In the genomic region with DNA sequence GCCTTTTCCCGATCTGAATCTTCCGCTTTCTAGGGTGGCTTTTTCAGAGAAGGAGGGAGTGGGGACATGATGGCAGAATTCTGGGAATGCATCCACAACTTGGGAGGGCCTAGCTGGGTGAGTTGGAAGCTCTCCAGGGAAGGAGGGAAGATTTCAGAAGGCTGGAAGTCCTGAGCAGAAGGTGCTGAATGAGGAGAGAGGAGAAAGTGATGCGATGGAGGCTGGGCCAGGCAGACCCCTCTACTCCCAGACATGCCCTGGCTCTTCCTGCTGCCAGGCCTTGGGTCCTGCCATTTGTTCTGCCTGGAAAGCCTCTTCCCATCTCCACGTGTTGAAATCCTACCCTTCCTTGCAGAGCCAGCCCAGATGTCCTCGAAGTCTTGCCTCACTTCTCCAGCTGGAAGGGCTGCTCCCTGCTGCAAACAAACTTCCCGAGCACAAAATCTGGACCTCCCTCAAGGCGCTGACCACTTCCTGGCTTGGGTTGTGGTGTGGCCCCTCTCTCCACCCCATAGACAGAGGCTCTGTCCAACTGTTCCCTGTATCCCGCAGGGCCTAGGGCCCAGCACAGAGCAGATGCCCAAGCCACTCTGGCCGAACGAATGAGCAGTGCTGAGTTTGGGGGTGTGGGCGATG, we compare ENCODE assay signal across 12 cellular contexts. TPM values are rescaled to one million over a fixed set of nuclear protein-coding genes. Genes with fewer than 3 reads are reported as not detected.
DNase-seq lines count a peak whose midpoint lies in the region; ATAC-seq, FAIRE-seq and TF ChIP-seq lines count a peak whose summit lies in the region.
"Had no signal": no experiment of that assay in that cellular context is flagged by ENCODE, and none has a peak within 500 bp of the region (broad histone marks: within the 10 kb centered on the region; RNA-seq: fewer than 3 reads in every experiment).

No MANE protein-coding gene starts in this region.

- ATAC-seq in K562 (no peak), GM21576 (IDR thresholded peaks at IDR 0.05; ENCODE audit: unreplicated experiment) (no peak)

- 0 out of 5 replicates have a peak, but pooled peaks cover 0 to 3% of the 10 kb centered on the region in 2 experiments for H3K27me3 ChIP-seq in K562 (ENCODE audit: control insufficient read depth in 2 of 2, insufficient read depth in 2 of 2, low read length in 2 of 2)
- H3K27me3 ChIP-seq in hepatocyte = no peaks in the 10 kb centered on the region

- H3K9ac ChIP-seq in K562 (ENCODE audit: insufficient read depth in 1 of 2, low read depth in 2 of 2, low read length in 2 of 2) = peak overlapping the region in 1 of 2 experiments; percentile 49; a peak in 1 of 4 replicates

- H3K4me3 ChIP-seq in K562 (no peak overlapping the region), hepatocyte (no peak overlapping the region), skeletal muscle cell (ENCODE audit: low read depth, low read length) (no peak overlapping the region)

- no peak for TF ChIP-seq EP300 in K562 (IDR thresholded peaks at IDR 0.05; ENCODE audit: low read length)

- no peaks in the 10 kb centered on the region for H4K20me1 ChIP-seq in K562 (replicated peaks; ENCODE audit: control insufficient read depth, insufficient read depth, low read length)
- no peaks in the 10 kb centered on the region for H4K20me1 ChIP-seq in hepatocyte (ENCODE audit: insufficient read depth, poor library complexity, severe bottlenecking)

- WGBS in K562 (ENCODE audit: insufficient coverage, low coverage, missing lambda C conversion rate) = 53% methylated on average over 7 of the region's 11 CpGs
- 83% methylated on average over 11 of the region's 11 CpGs for WGBS in hepatocyte (ENCODE audit: low lambda C conversion rate, missing lambda C conversion rate)

- peaks cover 11 to 20% of the 10 kb centered on the region in 2 experiments; a peak in 4 of 5 replicates for H3K4me1 ChIP-seq in K562 (replicated peaks in 1 of 2; ENCODE audit: control insufficient read depth in 2 of 2, insufficient read depth in 2 of 2, low read length in 2 of 2)
- peaks cover 37% of the 10 kb centered on the region for H3K4me1 ChIP-seq in hepatocyte (ENCODE audit: insufficient read depth)

- POLR2A ChIA-PET in K562 (lab: Yijun Ruan, JAX) = interaction anchor here (0.6 to 1.1 kb wide), 2 partner anchors 10 to 16 kb away, joined by 4 to 5 read pairs; no protein-coding TSS in a partner anchor

- TF ChIP-seq CTCF in K562 (IDR thresholded peaks at IDR 0.05 in 2 of 3, conservative IDR thresholded peaks at IDR 0.05 in 1 of 3; ENCODE audit: insufficient read depth in 2 of 3, low read depth in 1 of 3, low read length in 3 of 3) = no peak
- no peak for TF ChIP-seq CTCF in hepatocyte (IDR thresholded peaks at IDR 0.05; ENCODE audit: poor library complexity)

- no TSS peak for BruUV-seq in K562 (replicated peaks; lab: Mats Ljungman, UMichigan)

- H3K27ac ChIP-seq in K562 (ENCODE audit: extremely low read depth, low read depth, low read length) (peak overlapping the region; percentile 17; the same call in 1 of the 3 replicates), hepatocyte (peak overlapping the region; percentile 89)

- intact Hi-C loops in K562 (cut with micrococcal nuclease) = no loop called here

- H2AFZ ChIP-seq in K562 (ENCODE audit: low read depth, low read length) (peak overlapping the region; percentile 88), hepatocyte (no peak overlapping the region)

- FAIRE-seq in K562 (lab: Jason Lieb, UNC) (no peak), GM19239 (lab: Jason Lieb, UNC) (no peak)
- FAIRE-seq: TTC549 had no signal

- no peaks in the 10 kb centered on the region for H3K79me2 ChIP-seq in K562 (ENCODE audit: control insufficient read depth, insufficient read depth, low read length)
- no peaks in the 10 kb centered on the region for H3K79me2 ChIP-seq in hepatocyte

- DNase-seq in EL = peak; percentile 36
- DNase-seq in K562 (ENCODE audit: extremely low read depth in 1 of 4, low spot score in 3 of 4) = no peak
- DNase-seq in hepatocyte (ENCODE audit: low spot score) = peak; percentile 46
- DNase-seq in skeletal muscle cell (ENCODE audit: low read depth) = peak; percentile 72
- no peak for DNase-seq in SKM-1 (lab: John Stamatoyannopoulos, UW; ENCODE audit: unreplicated experiment)
- no peak for DNase-seq in globus pallidus (ENCODE audit: low spot score)
- no peak for DNase-seq in GM19239 (ENCODE audit: insufficient read length, low spot score)
- DNase-seq: activated naive CD8-positive, alpha-beta T cell treated with anti-CD3 and anti-CD28 coated beads, Interleukin-2, amount 10 ng/mL, durations not matched to agents 7 days and 5 days; DMS79; stimulated activated CD4-positive, alpha-beta T cell treated with anti-CD3 and anti-CD28 coated beads, Interleukin-4, amount 100 ng/mL, for 24 hours had no signal

- CTCF ChIA-PET in K562 (lab: Yijun Ruan, JAX; ENCODE audit: low intra/inter-chr PET ratio) = no interaction called here

- H3K9me1 ChIP-seq in K562 (ENCODE audit: control insufficient read depth, insufficient read depth, low read length) = no peaks in the 10 kb centered on the region

- H3K9me3 ChIP-seq in K562 (replicated peaks; ENCODE audit: control insufficient read depth, insufficient read depth, low read depth, low read length) (no peaks in the 10 kb centered on the region), hepatocyte (ENCODE audit: low read depth) (no peaks in the 10 kb centered on the region)

- in situ Hi-C loops in K562 (cut with MboI) = no loop called here

- no peaks in the 10 kb centered on the region for H3K9me2 ChIP-seq in hepatocyte (replicated peaks; ENCODE audit: insufficient read depth)

- H3K36me3 ChIP-seq in K562 (ENCODE audit: control insufficient read depth, insufficient read depth, low read length) = no peaks in the 10 kb centered on the region
- H3K36me3 ChIP-seq in hepatocyte (replicated peaks; ENCODE audit: insufficient read depth, low read depth) = no peaks in the 10 kb centered on the region

- no peak for TF ChIP-seq RAD21 in K562 (CRISPR knock-in tag; conservative IDR thresholded peaks at IDR 0.05 in 1 of 2, IDR thresholded peaks at IDR 0.05 in 1 of 2)

- peak overlapping the region; percentile 34 for H3K4me2 ChIP-seq in K562 (ENCODE audit: insufficient read depth, low read length)
- peak overlapping the region; percentile 51 for H3K4me2 ChIP-seq in hepatocyte

- no peak for TF ChIP-seq POLR2A in K562 (conservative IDR thresholded peaks at IDR 0.05)

TF ChIP-seq in K562, 482 proteins besides CTCF, POLR2A, EP300 and RAD21 (continues in another document):
- TF ChIP-seq PHF20 (IDR thresholded peaks at IDR 0.05; ENCODE audit: partially characterized antibody) = peak; percentile 19
- no peak for TF ChIP-seq PCBP2 (IDR thresholded peaks at IDR 0.05; ENCODE audit: low read depth, low read length, poor library complexity, severe bottlenecking)
- TF ChIP-seq, protein P1, sequence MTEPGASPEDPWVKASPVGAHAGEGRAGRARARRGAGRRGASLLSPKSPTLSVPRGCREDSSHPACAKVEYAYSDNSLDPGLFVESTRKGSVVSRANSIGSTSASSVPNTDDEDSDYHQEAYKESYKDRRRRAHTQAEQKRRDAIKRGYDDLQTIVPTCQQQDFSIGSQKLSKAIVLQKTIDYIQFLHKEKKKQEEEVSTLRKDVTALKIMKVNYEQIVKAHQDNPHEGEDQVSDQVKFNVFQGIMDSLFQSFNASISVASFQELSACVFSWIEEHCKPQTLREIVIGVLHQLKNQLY (CRISPR knock-in tag; conservative IDR thresholded peaks at IDR 0.05) = no peak
- no peak for TF ChIP-seq ZNF764 (CRISPR knock-in tag; IDR thresholded peaks at IDR 0.05; ENCODE audit: low read depth)
- no peak for TF ChIP-seq SRSF7 (optimal IDR thresholded peaks at IDR 0.05; ENCODE audit: low read depth, low read length)
- TF ChIP-seq ETS2 (tag; IDR thresholded peaks at IDR 0.05; ENCODE audit: borderline replicate concordance, poor library complexity, severe bottlenecking) = no peak
- TF ChIP-seq L3MBTL2 (IDR thresholded peaks at IDR 0.05) = no peak
- 0 out of 2 replicates have a peak, but pooled peaks have one; percentile 31 for TF ChIP-seq ZNF740 (CRISPR knock-in tag; IDR thresholded peaks at IDR 0.05)
- TF ChIP-seq ZNF740 (tag; IDR thresholded peaks at IDR 0.05) = no peak
- no peak for TF ChIP-seq PHB (CRISPR knock-in tag; IDR thresholded peaks at IDR 0.05)

RNA-seq across cellular contexts. Expression of gene LRRC32, which starts 16.8 kb away (rescaled TPM):
- total RNA-seq in K562 (2011; cell fraction: chromatin; rRNA removed; ENCODE audit: low replicate concordance) = 0.21 and 0.65 TPM in 2 replicates
- total RNA-seq in K562 (2011; cell fraction: nucleolus; rRNA removed) = 0.79 and 1.3 TPM in 2 replicates
- total RNA-seq in K562 (2011; cell fraction: nucleoplasm; rRNA removed) = 0.76 and 0.81 TPM in 2 replicates
- total RNA-seq in K562 (2014; rRNA removed) (0.16 and 0.50 TPM in 2 replicates), K562 (2014; rRNA removed; fragmentation: Illumina TruSeq; extraction: Trizol) (0.16 TPM in 1 of 2 replicates, not detected in the other), K562 (2015; rRNA removed; fragmentation: Illumina TruSeq; extraction: Trizol) (not detected in 2 replicates), K562 (2021) (0.20 and 0.31 TPM in 2 replicates), hepatocyte (14.7 and 25.5 TPM in 2 replicates)
- polyA plus RNA-seq in K562 (2011; rRNA removed) (0.10 and 0.47 TPM in 2 replicates), K562 (2014; fragmentation: Illumina TruSeq; extraction: Trizol) (0.18 and 0.44 TPM in 2 replicates), K562 (2014; fragmentation: Nextera tagmentation; extraction: Ambion mirVana) (not detected), K562 (2014; rRNA removed) (0.08 TPM in 1 of 2 replicates, not detected in the other), hepatocyte (75.2 and 80.4 TPM in 2 replicates)
- polyA plus RNA-seq in K562 (2011; cell fraction: cytosol; rRNA removed) = 0.44 and 0.48 TPM in 2 replicates
- polyA plus RNA-seq in K562 (2011; cell fraction: nucleus; rRNA removed) = 0.41 and 0.63 TPM in 2 replicates
- 0.12 and 0.65 TPM in 2 replicates for polyA plus RNA-seq in K562 (2012)
- polyA minus RNA-seq in K562 (2011; rRNA and poly(A)+ RNA removed) = 0.53 and 0.57 TPM in 2 replicates
- polyA minus RNA-seq in K562 (2011; cell fraction: cytosol; rRNA and poly(A)+ RNA removed) = 0.55 and 0.67 TPM in 2 replicates
- 0.13 and 0.56 TPM in 2 replicates for polyA minus RNA-seq in K562 (2011; cell fraction: nucleus; rRNA and poly(A)+ RNA removed)

Comparison
In these comparisons a context has a peak if more than half of its experiments do, and no peak if none do; other contexts are left out.
1. DNase-seq: peak in EL (single experiment), hepatocyte (single experiment) and skeletal muscle cell (single experiment); none in K562 (0 of 4), SKM-1 (single experiment), globus pallidus (single experiment) and GM19239 (single experiment).